ENCODE assay signal across 14 cellular contexts in genomic region chr16:88792078-88792550, GRCh38. TPM values are rescaled to one million over a fixed set of nuclear protein-coding genes. Genes with fewer than 3 reads are reported as not detected.
DNase-seq lines count a peak whose midpoint lies in the region; ATAC-seq and TF ChIP-seq lines count a peak whose summit lies in the region.
"Had no signal": no experiment of that assay in that cellular context is flagged by ENCODE, and none has a peak within 500 bp of the region (broad histone marks: within the 10 kb centered on the region; RNA-seq: fewer than 3 reads in every experiment).

No MANE protein-coding gene starts in this region.

- DNase-seq in activated naive CD4-positive, alpha-beta T cell treated with anti-CD3 and anti-CD28 coated beads, Interleukin-2, amount 10 ng/mL, durations not matched to agents 7 days and 5 days = no peak
- no peak for DNase-seq in activated naive CD4-positive, alpha-beta T cell (lab: John Stamatoyannopoulos, UW)
- DNase-seq in T-helper 17 cell (no peak), foreskin fibroblast (peak; percentile 50 to 62), upper lobe of right lung (no peak), endothelial cell (ENCODE audit: low spot score) (no peak)
- DNase-seq in stimulated activated CD4-positive, alpha-beta T cell treated with anti-CD3 and anti-CD28 coated beads, Interleukin-15, amount 100 ng/mL, for 24 hours = no peak
- DNase-seq: ACHN, dermis blood vessel endothelial cell, NCI-H2029 treated with DMSO at 0.1 percent for 48 hours, NCI-H82, SHP77, transverse colon had no signal

- no peak overlapping the region for H3K4me3 Mint-ChIP-seq in activated naive CD4-positive, alpha-beta T cell treated with anti-CD3 and anti-CD28 coated beads, Interleukin-2, amount 10 ng/mL, durations not matched to agents 7 days and 5 days
- H3K4me3 Mint-ChIP-seq in T-helper 17 cell = no peak overlapping the region
- H3K4me3 Mint-ChIP-seq in endothelial cell (ENCODE audit: unreplicated experiment) = no peak overlapping the region

- CTCF ChIA-PET in activated naive CD4-positive, alpha-beta T cell treated with anti-CD3 and anti-CD28 coated beads, Interleukin-2, amount 10 ng/mL, durations not matched to agents 7 days and 5 days (lab: Charles Lee) = no interaction called here

- TF ChIP-seq CTCF in foreskin fibroblast (IDR thresholded peaks at IDR 0.05; ENCODE audit: low read depth, low read length) (no peak), upper lobe of right lung (IDR thresholded peaks at IDR 0.05) (no peak), endothelial cell (IDR thresholded peaks at IDR 0.05; ENCODE audit: unreplicated experiment) (no peak)

- intact Hi-C loops in upper lobe of right lung (cut with DNase I) = no loop called here

- H3K27me3 ChIP-seq in upper lobe of right lung = peaks cover 6% of the 10 kb centered on the region

- H3K4me3 ChIP-seq in foreskin fibroblast (ENCODE audit: low read depth in 1 of 2, low read length in 2 of 2) (no peak overlapping the region), upper lobe of right lung (no peak overlapping the region)
- H3K4me3 ChIP-seq: transverse colon had no signal

- no peak for ATAC-seq in T-helper 17 cell
- ATAC-seq in upper lobe of right lung = peak; percentile 47
- no peak for ATAC-seq in GM18858 (IDR thresholded peaks at IDR 0.05; ENCODE audit: unreplicated experiment)

- H3K27ac ChIP-seq in upper lobe of right lung = no peak overlapping the region
- H3K27ac ChIP-seq: transverse colon had no signal

- H3K36me3 Mint-ChIP-seq in activated naive CD4-positive, alpha-beta T cell treated with anti-CD3 and anti-CD28 coated beads, Interleukin-2, amount 10 ng/mL, durations not matched to agents 7 days and 5 days = peaks cover 1% of the 10 kb centered on the region
- H3K36me3 Mint-ChIP-seq in T-helper 17 cell (ENCODE audit: low read depth) (no peaks in the 10 kb centered on the region), endothelial cell (ENCODE audit: low read depth, unreplicated experiment) (no peaks in the 10 kb centered on the region)

- H3K4me1 Mint-ChIP-seq in activated naive CD4-positive, alpha-beta T cell treated with anti-CD3 and anti-CD28 coated beads, Interleukin-2, amount 10 ng/mL, durations not matched to agents 7 days and 5 days = peaks cover 69% of the 10 kb centered on the region
- H3K4me1 Mint-ChIP-seq in T-helper 17 cell = peaks cover 26% of the 10 kb centered on the region
- peaks cover 6% of the 10 kb centered on the region for H3K4me1 Mint-ChIP-seq in endothelial cell (ENCODE audit: unreplicated experiment)

- peaks cover 10% of the 10 kb centered on the region for H3K4me1 ChIP-seq in upper lobe of right lung

- H3K9me3 ChIP-seq in T-helper 17 cell (ENCODE audit: control insufficient read depth, low read length, poor library complexity, severe bottlenecking) (no peaks in the 10 kb centered on the region), upper lobe of right lung (no peaks in the 10 kb centered on the region)
- H3K9me3 ChIP-seq: transverse colon had no signal

- no peaks in the 10 kb centered on the region for H3K9me3 Mint-ChIP-seq in activated naive CD4-positive, alpha-beta T cell treated with anti-CD3 and anti-CD28 coated beads, Interleukin-2, amount 10 ng/mL, durations not matched to agents 7 days and 5 days
- no peaks in the 10 kb centered on the region for H3K9me3 Mint-ChIP-seq in endothelial cell (ENCODE audit: unreplicated experiment)

- peak overlapping the region; percentile 74 for H3K27ac Mint-ChIP-seq in activated naive CD4-positive, alpha-beta T cell treated with anti-CD3 and anti-CD28 coated beads, Interleukin-2, amount 10 ng/mL, durations not matched to agents 7 days and 5 days
- H3K27ac Mint-ChIP-seq in T-helper 17 cell (peak overlapping the region; percentile 19), endothelial cell (ENCODE audit: unreplicated experiment) (no peak overlapping the region)

- H3K36me3 ChIP-seq in upper lobe of right lung = no peaks in the 10 kb centered on the region
- H3K36me3 ChIP-seq: transverse colon had no signal

- peaks cover 8% of the 10 kb centered on the region for H3K27me3 Mint-ChIP-seq in activated naive CD4-positive, alpha-beta T cell treated with anti-CD3 and anti-CD28 coated beads, Interleukin-2, amount 10 ng/mL, durations not matched to agents 7 days and 5 days
- H3K27me3 Mint-ChIP-seq in T-helper 17 cell = no peaks in the 10 kb centered on the region
- H3K27me3 Mint-ChIP-seq in endothelial cell (ENCODE audit: unreplicated experiment) = peaks cover 2% of the 10 kb centered on the region

RNA-seq across cellular contexts. Expression of gene PIEZO1, which starts 7.1 kb away (rescaled TPM):
- total RNA-seq in T-helper 17 cell (100 to 1,000 TPM; 272 to 318 TPM), upper lobe of right lung (196 TPM), endothelial cell (ENCODE audit: unreplicated experiment) (428 TPM)

RNA-seq across cellular contexts. Expression of gene CDT1, which starts 11.5 kb away (rescaled TPM):
- total RNA-seq in T-helper 17 cell (1 to 10 TPM in 1 of 2 donors, under 1 TPM in 1; 0.42 to 1.3 TPM), upper lobe of right lung (1.0 TPM), endothelial cell (ENCODE audit: unreplicated experiment) (16.2 TPM)

RNA-seq across cellular contexts. Expression of gene APRT, which starts 19.6 kb away (rescaled TPM):
- total RNA-seq in T-helper 17 cell = 100 to 1,000 TPM; 130 to 158 TPM
- 85.2 TPM for total RNA-seq in upper lobe of right lung
- total RNA-seq in endothelial cell (ENCODE audit: unreplicated experiment) = 80.7 TPM

Comparison
In these comparisons a context has a peak if more than half of its experiments do, and no peak if none do; other contexts are left out.
1. DNase-seq: peak in foreskin fibroblast (2 of 2); none in activated naive CD4-positive, alpha-beta T cell treated with anti-CD3 and anti-CD28 coated beads, Interleukin-2, amount 10 ng/mL, durations not matched to agents 7 days and 5 days (single experiment), activated naive CD4-positive, alpha-beta T cell (0 of 4), T-helper 17 cell (0 of 3), upper lobe of right lung (single experiment), stimulated activated CD4-positive, alpha-beta T cell treated with anti-CD3 and anti-CD28 coated beads, Interleukin-15, amount 100 ng/mL, for 24 hours (single experiment) and endothelial cell (single experiment).